In the genomic region with DNA sequence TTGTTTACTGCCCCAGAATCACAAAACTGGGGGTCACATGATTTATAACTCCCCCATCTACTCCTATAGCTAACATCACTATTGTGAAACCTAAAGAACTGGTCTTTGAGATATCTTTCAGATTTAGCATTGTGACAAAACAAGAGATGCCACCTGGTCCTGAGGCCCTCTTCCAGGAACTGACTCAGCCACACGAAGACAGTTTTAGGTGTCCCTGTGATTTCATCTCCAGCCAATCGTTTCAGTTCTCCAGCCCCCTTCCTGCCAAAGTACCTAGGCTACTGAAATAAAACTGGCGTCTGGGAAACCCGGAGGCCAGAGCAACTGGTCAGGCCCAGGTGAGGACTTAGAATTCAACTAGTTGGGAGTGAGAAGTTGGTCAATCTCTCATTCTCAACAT, we compare ENCODE assay signal across 19 cellular contexts.
"Had no signal": no experiment of that assay in that cellular context is flagged by ENCODE, and none has a peak within 500 bp of the region (broad histone marks: within the 10 kb centered on the region; RNA-seq: fewer than 3 reads in every experiment).

No MANE protein-coding gene starts in this region.

- H3K36me3 ChIP-seq: uterus had no signal

- DNase-seq: effector CD8-positive, alpha-beta T cell; heart left ventricle; hippocampal formation; mesendoderm; naive B cell; psoas muscle; spleen; stimulated activated CD4-positive, alpha-beta T cell treated with anti-CD3 and anti-CD28 coated beads, Interleukin-15, amount 100 ng/mL, for 24 hours; stimulated activated CD4-positive, alpha-beta T cell treated with anti-CD3 and anti-CD28 coated beads, Interleukin-1b, Interleukin-23, amount 100 ng/mL, for 48 hours; stimulated activated CD4-positive, alpha-beta T cell treated with anti-CD3 and anti-CD28 coated beads, Interleukin-4, amount 100 ng/mL, for 24 hours; tibial artery; upper lobe of left lung; uterus had no signal

- H3K27ac ChIP-seq: heart left ventricle, neutrophil, psoas muscle, spleen, tibial artery, upper lobe of left lung, uterus had no signal

- H3K4me1 ChIP-seq: spleen, tibial artery, upper lobe of left lung had no signal

- H3K27ac Mint-ChIP-seq: stimulated activated memory B cell treated with anti-CD40 and anti-IgM and Interleukin-4, amounts not matched to agents 10 μg/mL and 1 μg/mL and 100 μg/mL, for 72 hours; stimulated activated naive CD8-positive, alpha-beta T cell treated with anti-CD3 and anti-CD28 coated beads, Interleukin-15, Interleukin-2, amounts not matched to agents 100 ng/mL and 50 ng/mL, for 24 hours had no signal

- ATAC-seq: esophagus mucosa; heart left ventricle; psoas muscle; sciatic nerve; stimulated activated memory B cell treated with anti-CD40 and anti-IgM and Interleukin-4, amounts not matched to agents 10 μg/mL and 1 μg/mL and 100 μg/mL, for 72 hours had no signal

- H3K9me3 ChIP-seq: heart left ventricle, neutrophil, psoas muscle, spleen, tibial artery, upper lobe of left lung, uterus had no signal

- H3K27me3 ChIP-seq: heart left ventricle, neutrophil, spleen, tibial artery, upper lobe of left lung, uterus had no signal

- H3K4me3 Mint-ChIP-seq: naive B cell; stimulated activated memory B cell treated with anti-CD40 and anti-IgM and Interleukin-4, amounts not matched to agents 10 μg/mL and 1 μg/mL and 100 μg/mL, for 72 hours; stimulated activated naive CD8-positive, alpha-beta T cell treated with anti-CD3 and anti-CD28 coated beads, Interleukin-15, Interleukin-2, amounts not matched to agents 100 ng/mL and 50 ng/mL, for 24 hours had no signal

- FAIRE-seq: frontal cortex had no signal

- H3K4me1 Mint-ChIP-seq: naive B cell; stimulated activated memory B cell treated with anti-CD40 and anti-IgM and Interleukin-4, amounts not matched to agents 10 μg/mL and 1 μg/mL and 100 μg/mL, for 72 hours had no signal

- H3K27me3 Mint-ChIP-seq: naive B cell; stimulated activated memory B cell treated with anti-CD40 and anti-IgM and Interleukin-4, amounts not matched to agents 10 μg/mL and 1 μg/mL and 100 μg/mL, for 72 hours; stimulated activated naive CD8-positive, alpha-beta T cell treated with anti-CD3 and anti-CD28 coated beads, Interleukin-15, Interleukin-2, amounts not matched to agents 100 ng/mL and 50 ng/mL, for 24 hours had no signal

- H3K4me3 ChIP-seq: heart left ventricle, psoas muscle, spleen, tibial artery, upper lobe of left lung, uterus had no signal

- H3K9me3 Mint-ChIP-seq: stimulated activated memory B cell treated with anti-CD40 and anti-IgM and Interleukin-4, amounts not matched to agents 10 μg/mL and 1 μg/mL and 100 μg/mL, for 72 hours; stimulated activated naive CD8-positive, alpha-beta T cell treated with anti-CD3 and anti-CD28 coated beads, Interleukin-15, Interleukin-2, amounts not matched to agents 100 ng/mL and 50 ng/mL, for 24 hours had no signal
